9 cellular contexts compared by ENCODE assay signal in the genomic region with DNA sequence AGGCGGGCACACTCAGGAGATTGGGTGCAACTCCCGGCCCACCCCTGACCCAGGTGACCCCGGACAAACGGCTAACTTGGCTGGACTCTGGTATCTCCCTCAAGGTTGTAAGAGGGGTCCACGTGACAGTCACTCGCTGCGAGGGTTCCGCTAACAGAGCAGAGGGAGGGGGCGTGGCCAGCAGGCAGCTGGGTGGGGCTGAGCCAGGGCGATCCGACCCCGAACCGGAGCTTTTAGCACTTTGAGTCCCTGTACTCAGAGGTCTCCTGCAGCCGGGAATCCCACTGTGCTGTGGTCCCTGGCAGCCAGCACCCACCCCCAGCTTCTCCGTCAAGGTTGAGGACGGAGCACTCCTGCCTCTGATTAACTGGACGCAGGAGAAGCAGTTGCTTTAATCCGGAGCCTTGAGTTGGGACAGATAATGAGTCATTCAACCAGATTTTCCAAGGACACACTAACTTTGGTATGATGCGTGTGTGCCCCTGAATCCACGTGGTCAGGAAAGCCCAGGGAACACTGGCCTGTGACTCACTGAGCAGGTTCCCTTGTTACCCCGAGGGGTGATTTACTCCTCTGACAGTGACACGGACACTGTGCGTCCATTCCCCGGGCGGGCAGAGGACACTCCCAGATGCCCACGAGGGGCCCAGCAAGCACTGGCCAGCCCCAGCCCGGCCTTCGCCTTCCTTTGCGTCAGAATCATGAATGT. TPM values are rescaled to one million over a fixed set of nuclear protein-coding genes. Genes with fewer than 3 reads are reported as not detected.
DNase-seq lines count a peak whose midpoint lies in the region; ATAC-seq and TF ChIP-seq lines count a peak whose summit lies in the region.
"Had no signal": no experiment of that assay in that cellular context is flagged by ENCODE, and none has a peak within 500 bp of the region (broad histone marks: within the 10 kb centered on the region; RNA-seq: fewer than 3 reads in every experiment).

No MANE protein-coding gene starts in this region.

- intact Hi-C loops in gastrocnemius medialis (cut with DNase I; ENCODE audit: low total_unique reads): loop anchor here (10.0 kb wide), 1 partner anchor 55 kb away; no protein-coding TSS in a partner anchor

- H3K27ac ChIP-seq in neuronal stem cell (replicated peaks; ENCODE audit: low read length) (no peak overlapping the region), gastrocnemius medialis (no peak overlapping the region)
- H3K27ac ChIP-seq: heart right ventricle had no signal

- no peak overlapping the region for H2BK120ac ChIP-seq in neuronal stem cell (ENCODE audit: low read depth, low read length)

- H3K18ac ChIP-seq in neuronal stem cell (ENCODE audit: low read length): peak overlapping the region; percentile 70

- no peak overlapping the region for H3K14ac ChIP-seq in neuronal stem cell (ENCODE audit: low read length)

- H3K4me3 ChIP-seq in neuronal stem cell (ENCODE audit: low read length in 2 of 2) (no peak overlapping the region), gastrocnemius medialis (no peak overlapping the region)
- H3K4me3 ChIP-seq: heart right ventricle had no signal

- no peak overlapping the region for H2BK5ac ChIP-seq in neuronal stem cell (ENCODE audit: low read length)

- H3K27me3 ChIP-seq in neuronal stem cell (ENCODE audit: control insufficient read depth in 3 of 3, insufficient read depth in 3 of 3, low read depth in 1 of 3, low read length in 3 of 3) (peaks cover 0 to 31% (median 18%) of the 10 kb centered on the region in 3 experiments), gastrocnemius medialis (peaks cover 17 to 25% (median 21%) of the 10 kb centered on the region in 3 donors)

- ATAC-seq in HG03045 (IDR thresholded peaks at IDR 0.05; ENCODE audit: unreplicated experiment) (no peak), gastrocnemius medialis (no peak)

- H4K91ac ChIP-seq in neuronal stem cell (ENCODE audit: low read depth, low read length, poor library complexity): no peak overlapping the region

- H3K4me1 ChIP-seq in neuronal stem cell (ENCODE audit: control insufficient read depth in 2 of 2, insufficient read depth in 1 of 2, low read depth in 1 of 2, low read length in 2 of 2): peaks cover 0 to 5% of the 10 kb centered on the region in 2 donors
- no peaks in the 10 kb centered on the region for H3K4me1 ChIP-seq in gastrocnemius medialis

- in situ Hi-C loops in gastrocnemius medialis (cut with MboI; ENCODE audit: low sequenced_read_pairs in 4 of 4): no loop called here

- no CpG with 5 or more reads among the region's 29 CpGs for WGBS in neuronal stem cell (ENCODE audit: extremely low coverage in 2 of 2, insufficient read length in 2 of 2, insufficient replicate concordance in 1 of 2), 2 donors

- H3K79me1 ChIP-seq in neuronal stem cell (ENCODE audit: low read depth, low read length): no peaks in the 10 kb centered on the region

- no peak overlapping the region for H4K8ac ChIP-seq in neuronal stem cell (ENCODE audit: low read depth, low read length)

- H3K9ac ChIP-seq in neuronal stem cell (ENCODE audit: low read depth, low read length, poor library complexity): peak overlapping the region; percentile 44

- no peak for TF ChIP-seq POLR2A in gastrocnemius medialis (IDR thresholded peaks at IDR 0.05)

- H3K4me2 ChIP-seq in neuronal stem cell (ENCODE audit: insufficient read depth, low read length, poor library complexity, severe bottlenecking): peak overlapping the region; percentile 86

- H3K36me3 ChIP-seq in neuronal stem cell (replicated peaks in 1 of 2; ENCODE audit: control insufficient read depth in 2 of 2, insufficient read depth in 2 of 2, low read length in 2 of 2): no peaks in the 10 kb centered on the region
- H3K36me3 ChIP-seq in gastrocnemius medialis: no peaks in the 10 kb centered on the region

- peaks cover 0 to 2% of the 10 kb centered on the region in 2 donors for H3K9me3 ChIP-seq in neuronal stem cell (replicated peaks in 1 of 2; ENCODE audit: control insufficient read depth in 2 of 2, insufficient read depth in 1 of 2, low read depth in 1 of 2, low read length in 2 of 2)
- H3K9me3 ChIP-seq in gastrocnemius medialis: no peaks in the 10 kb centered on the region

- no peak overlapping the region for H2BK12ac ChIP-seq in neuronal stem cell (ENCODE audit: low read length)

- H2AK5ac ChIP-seq in neuronal stem cell (ENCODE audit: low read depth, low read length): no peak overlapping the region

- no peak for TF ChIP-seq CTCF in gastrocnemius medialis (IDR thresholded peaks at IDR 0.05 in 4 of 5, conservative IDR thresholded peaks at IDR 0.05 in 1 of 5)

- no peak overlapping the region for H3K4ac ChIP-seq in neuronal stem cell (ENCODE audit: low read length)

- H3K23ac ChIP-seq in neuronal stem cell (ENCODE audit: low read depth, low read length, poor library complexity): peak overlapping the region; percentile 48

- H2AFZ ChIP-seq in neuronal stem cell (ENCODE audit: low read length): peak overlapping the region; percentile 73

- H2BK15ac ChIP-seq in neuronal stem cell (ENCODE audit: low read length): no peak overlapping the region

- DNase-seq in EL: peak; percentile 60
- peak; percentile 17 for DNase-seq in NCI-H1694 treated with DMSO at 0.1 percent for 48 hours (lab: John Stamatoyannopoulos, UW)
- peak; percentile 70 for DNase-seq in ecto neural progenitor cell (ENCODE audit: low spot score)
- DNase-seq in neuronal stem cell (ENCODE audit: low spot score): peak; percentile 37
- no peak for DNase-seq in stimulated activated CD4-positive, alpha-beta T cell treated with anti-CD3 and anti-CD28 coated beads, Interleukin-4, amount 100 ng/mL, for 1 hour
- no peak for DNase-seq in SKM-1 treated with dmso at 0.1 percent for 144 hours (lab: John Stamatoyannopoulos, UW; ENCODE audit: unreplicated experiment)
- no peak for DNase-seq in gastrocnemius medialis
- DNase-seq: heart right ventricle had no signal

RNA-seq across cellular contexts. Expression of gene TRPM2, which starts 16.8 kb away (rescaled TPM):
- polyA plus RNA-seq in neuronal stem cell (2013, experiment 1 of 2): 0.03 TPM
- polyA plus RNA-seq in neuronal stem cell (2013, experiment 2 of 2): 0.03 TPM
- under 1 TPM; 0.15 to 0.52 (median 0.44) TPM for total RNA-seq in gastrocnemius medialis

RNA-seq across cellular contexts. Expression of gene CFAP410, which starts 31.0 kb away (rescaled TPM):
- polyA plus RNA-seq in neuronal stem cell (2013, experiment 1 of 2): 13.0 TPM
- 12.0 TPM for polyA plus RNA-seq in neuronal stem cell (2013, experiment 2 of 2)
- total RNA-seq in gastrocnemius medialis: 10 to 100 TPM; 10.6 to 23.0 (median 20.0) TPM

Comparison
In these comparisons a context has a peak if more than half of its experiments do, and no peak if none do; other contexts are left out.
1. DNase-seq: peak in EL (single experiment), NCI-H1694 treated with DMSO at 0.1 percent for 48 hours (single experiment), ecto neural progenitor cell (single experiment) and neuronal stem cell (single experiment); none in stimulated activated CD4-positive, alpha-beta T cell treated with anti-CD3 and anti-CD28 coated beads, Interleukin-4, amount 100 ng/mL, for 1 hour (single experiment), SKM-1 treated with dmso at 0.1 percent for 144 hours (single experiment) and gastrocnemius medialis (0 of 2).